ENCODE assay signal across 19 cellular contexts in the genomic region with DNA sequence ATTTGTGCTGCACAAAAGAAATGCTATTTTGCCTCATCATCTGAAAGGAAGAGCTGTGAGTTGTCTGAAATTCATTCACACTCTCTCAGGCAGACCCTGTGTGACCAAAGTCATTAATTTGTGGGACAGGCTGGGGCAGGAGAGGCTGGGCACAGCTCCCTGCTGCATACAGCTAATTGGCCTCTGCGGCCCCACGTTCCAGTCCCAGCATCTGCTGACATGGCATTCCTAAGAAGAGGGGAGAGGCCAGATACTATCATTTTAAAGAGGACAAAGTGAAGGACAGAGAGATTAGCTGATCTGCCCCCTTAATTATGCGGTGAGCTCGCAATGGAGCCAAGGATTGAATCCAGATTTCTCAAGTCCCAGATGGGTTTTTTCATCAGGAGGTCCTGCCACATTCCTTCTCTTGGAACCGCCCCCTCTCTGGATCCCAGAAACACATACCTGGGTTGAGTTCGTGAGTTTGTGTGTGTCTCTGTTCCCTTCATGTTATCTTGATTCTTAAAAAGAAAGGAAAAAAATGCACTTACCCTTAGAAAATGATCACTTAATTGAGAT. TPM values are rescaled to one million over a fixed set of nuclear protein-coding genes. Genes with fewer than 3 reads are reported as not detected.
DNase-seq lines count a peak whose midpoint lies in the region; ATAC-seq and TF ChIP-seq lines count a peak whose summit lies in the region.
"Had no signal": no experiment of that assay in that cellular context is flagged by ENCODE, and none has a peak within 500 bp of the region (broad histone marks: within the 10 kb centered on the region; RNA-seq: fewer than 3 reads in every experiment).

No MANE protein-coding gene starts in this region.

- peaks cover 2% of the 10 kb centered on the region for H3K36me3 Mint-ChIP-seq in T-helper 17 cell (ENCODE audit: low read depth)

- TF ChIP-seq CTCF in RWPE1 (conservative IDR thresholded peaks at IDR 0.05; ENCODE audit: low read depth) (no peak), esophagus muscularis mucosa (IDR thresholded peaks at IDR 0.05) (no peak), parathyroid adenoma (IDR thresholded peaks at IDR 0.05) (no peak), GM20000 (IDR thresholded peaks at IDR 0.05; ENCODE audit: extremely low read depth, missing control alignments) (no peak)

- WGBS in esophagus muscularis mucosa = 74% methylated on average over 6 of the region's 6 CpGs

- H3K9me3 ChIP-seq in esophagus muscularis mucosa (no peaks in the 10 kb centered on the region), parathyroid adenoma (ENCODE audit: control insufficient read depth, low read length) (no peaks in the 10 kb centered on the region), T-helper 17 cell (ENCODE audit: control insufficient read depth, low read length, poor library complexity, severe bottlenecking) (no peaks in the 10 kb centered on the region)
- H3K9me3 ChIP-seq: Peyer's patch had no signal

- H3K27ac Mint-ChIP-seq in T-helper 17 cell = no peak overlapping the region

- POLR2A ChIA-PET in RWPE1 (lab: Yijun Ruan, JAX; ENCODE audit: low non-redundant PET) = no interaction called here

- no peak overlapping the region for H3K4me2 ChIP-seq in parathyroid adenoma (ENCODE audit: low read length)

- peaks cover 0 to 10% (median 2%) of the 10 kb centered on the region in 4 donors for H3K4me1 ChIP-seq in esophagus muscularis mucosa
- H3K4me1 ChIP-seq in parathyroid adenoma = peaks cover 6% of the 10 kb centered on the region
- H3K4me1 ChIP-seq: Peyer's patch had no signal

- TF ChIP-seq EP300 in esophagus muscularis mucosa (IDR thresholded peaks at IDR 0.05) = no peak

- ATAC-seq in T-helper 17 cell = no peak
- ATAC-seq in GM21825 (IDR thresholded peaks at IDR 0.05; ENCODE audit: unreplicated experiment) = no peak

- peaks cover 8% of the 10 kb centered on the region for H3K4me1 Mint-ChIP-seq in T-helper 17 cell

- H2AFZ ChIP-seq in parathyroid adenoma = peak overlapping the region; percentile 59

- no peaks in the 10 kb centered on the region for H3K27me3 Mint-ChIP-seq in T-helper 17 cell

- H3K27ac ChIP-seq in RWPE1 = peak overlapping the region; percentile 51
- H3K27ac ChIP-seq in esophagus muscularis mucosa (replicated peaks in 1 of 4) = no peak overlapping the region
- H3K27ac ChIP-seq in parathyroid adenoma = no peak overlapping the region
- H3K27ac ChIP-seq: C4-2B, Peyer's patch had no signal

- no peak overlapping the region for H3K9ac ChIP-seq in parathyroid adenoma

- H3K27me3 ChIP-seq in esophagus muscularis mucosa (no peaks in the 10 kb centered on the region), parathyroid adenoma (ENCODE audit: control insufficient read depth, insufficient read depth, low read length) (no peaks in the 10 kb centered on the region)
- H3K27me3 ChIP-seq: Peyer's patch had no signal

- H3K4me3 Mint-ChIP-seq in T-helper 17 cell = no peak overlapping the region

- intact Hi-C loops in esophagus muscularis mucosa (cut with DNase I) = loop anchor here (5.0 kb wide), 1 partner anchor 64 kb away; no protein-coding TSS in a partner anchor

- H3K4me3 ChIP-seq in esophagus muscularis mucosa = no peak overlapping the region
- no peak overlapping the region for H3K4me3 ChIP-seq in parathyroid adenoma (ENCODE audit: low read depth, low read length)
- H3K4me3 ChIP-seq: Peyer's patch had no signal

- CTCF ChIA-PET in RWPE1 (lab: Yijun Ruan, JAX) = interaction anchor here (0.6 to 1.1 kb wide), 5 partner anchors 13 to 1102 kb away, joined by 3 to 5 read pairs (median 3); no protein-coding TSS in a partner anchor

- DNase-seq in ELF-1 (ENCODE audit: low read depth, low spot score) (peak; percentile 44), RWPE1 (ENCODE audit: low spot score) (no peak), esophagus muscularis mucosa (ENCODE audit: extremely low spot score) (peak; percentile 74), T-helper 17 cell (no peak), GM20000 (ENCODE audit: low spot score) (no peak)
- DNase-seq: ACHN; DMS79 treated with DMSO at 0.1 percent for 48 hours; GOT3; KG1; NCI-H1105 treated with DMSO at 0.1 percent for 48 hours; NCI-H1694; NCI-H2081 treated with DMSO at 0.1 percent for 48 hours; NCI-H446 treated with DMSO at 0.1 percent for 48 hours; NCI-H69; NK-92 treated with Interleukin-12 subunit alpha and Interleukin-12 subunit beta, amount 100 ng/mL, for 24 hours; Peyer's patch had no signal

- no peak for TF ChIP-seq POLR2A in esophagus muscularis mucosa (IDR thresholded peaks at IDR 0.05; ENCODE audit: low read depth)

- H3K79me2 ChIP-seq in parathyroid adenoma = no peaks in the 10 kb centered on the region

- H3K36me3 ChIP-seq in esophagus muscularis mucosa (no peaks in the 10 kb centered on the region), parathyroid adenoma (ENCODE audit: control insufficient read depth, insufficient read depth, low read length) (no peaks in the 10 kb centered on the region)
- H3K36me3 ChIP-seq: Peyer's patch had no signal

RNA-seq across cellular contexts. Expression of a gene that starts 25.1 kb away (rescaled TPM):
- total RNA-seq in esophagus muscularis mucosa = 100 to 1,000 TPM; 133 to 799 (median 379) TPM
- 10 to 100 TPM; 60.8 to 86.1 TPM for total RNA-seq in T-helper 17 cell

Comparison
In these comparisons a context has a peak if more than half of its experiments do, and no peak if none do; other contexts are left out.
1. DNase-seq: peak in ELF-1 (single experiment) and esophagus muscularis mucosa (single experiment); none in RWPE1 (single experiment), T-helper 17 cell (0 of 3) and GM20000 (single experiment).